9 cellular contexts compared by ENCODE assay signal in genomic region chr1:115828101-115829022, GRCh38. TPM values are rescaled to one million over a fixed set of nuclear protein-coding genes. Genes with fewer than 3 reads are reported as not detected.
A peak's percentile ranks its signal among the peaks of the same experiment; 100 is the strongest.
DNase-seq lines count a peak whose midpoint lies in the region; ATAC-seq and TF ChIP-seq lines count a peak whose summit lies in the region.
"Had no signal": no experiment of that assay in that cellular context is flagged by ENCODE, and none has a peak within 500 bp of the region (broad histone marks: within the 10 kb centered on the region; RNA-seq: fewer than 3 reads in every experiment).

No MANE protein-coding gene starts in this region.

- DNase-seq in T-helper 1 cell (no peak), amniotic epithelial cell (ENCODE audit: low read depth) (peak; percentile 83), sigmoid colon (peak; percentile 67), dedifferentiated amniotic fluid mesenchymal stem cell (ENCODE audit: extremely low spot score) (no peak), GM19240 (ENCODE audit: insufficient read length, low spot score) (no peak)
- DNase-seq: DND-41 had no signal

- H3K9me3 ChIP-seq in sigmoid colon = no peaks in the 10 kb centered on the region

- H3K9me3 Mint-ChIP-seq in T-helper 1 cell treated with Interleukin-12 subunit alpha and Interleukin-12 subunit beta and Interleukin-4 antibody, amounts not matched to agents 30 μg/mL and 1 μg/mL, for 36 hours = no peaks in the 10 kb centered on the region

- intact Hi-C loops in sigmoid colon (cut with DNase I) = no loop called here

- TF ChIP-seq EP300 in sigmoid colon (IDR thresholded peaks at IDR 0.05) = no peak

- TF ChIP-seq POLR2A in sigmoid colon (IDR thresholded peaks at IDR 0.05) = no peak

- no peaks in the 10 kb centered on the region for H3K36me3 Mint-ChIP-seq in T-helper 1 cell treated with Interleukin-12 subunit alpha and Interleukin-12 subunit beta and Interleukin-4 antibody, amounts not matched to agents 30 μg/mL and 1 μg/mL, for 36 hours (ENCODE audit: low read depth)

- no peaks in the 10 kb centered on the region for H3K36me3 ChIP-seq in sigmoid colon

- peak overlapping the region; percentile 36 to 74 (median 44) for H3K27ac ChIP-seq in sigmoid colon

- H3K4me1 Mint-ChIP-seq in T-helper 1 cell treated with Interleukin-12 subunit alpha and Interleukin-12 subunit beta and Interleukin-4 antibody, amounts not matched to agents 30 μg/mL and 1 μg/mL, for 36 hours (ENCODE audit: low read depth) = peaks cover 4% of the 10 kb centered on the region

- WGBS in sigmoid colon, 2 donors = 5 to 9% methylated on average over 80 of the region's 80 CpGs

- peaks cover 0 to 19% (median 14%) of the 10 kb centered on the region in 4 donors for H3K4me1 ChIP-seq in sigmoid colon

- peaks cover 66% of the 10 kb centered on the region for H3K27me3 Mint-ChIP-seq in T-helper 1 cell treated with Interleukin-12 subunit alpha and Interleukin-12 subunit beta and Interleukin-4 antibody, amounts not matched to agents 30 μg/mL and 1 μg/mL, for 36 hours (ENCODE audit: low read depth)

- no peaks in the 10 kb centered on the region for H3K27me3 ChIP-seq in sigmoid colon

- ATAC-seq in HG02610 (IDR thresholded peaks at IDR 0.05; ENCODE audit: unreplicated experiment) = no peak

- H3K4me3 ChIP-seq in iPS-11a (ENCODE audit: low read depth, low read length) (peak overlapping the region; percentile 65), sigmoid colon (peak overlapping the region; percentile 38 to 64 (median 52))

- peak overlapping the region; percentile 41 for H3K4me3 Mint-ChIP-seq in T-helper 1 cell treated with Interleukin-12 subunit alpha and Interleukin-12 subunit beta and Interleukin-4 antibody, amounts not matched to agents 30 μg/mL and 1 μg/mL, for 36 hours

- H3K27ac Mint-ChIP-seq in T-helper 1 cell treated with Interleukin-12 subunit alpha and Interleukin-12 subunit beta and Interleukin-4 antibody, amounts not matched to agents 30 μg/mL and 1 μg/mL, for 36 hours = no peak overlapping the region

- no peak for TF ChIP-seq CTCF in sigmoid colon (IDR thresholded peaks at IDR 0.05)

RNA-seq across cellular contexts. Expression of gene NHLH2, which starts 12.6 kb away (rescaled TPM):
- total RNA-seq in sigmoid colon = under 1 TPM in 1 of 4 donors, not detected in 3; 0.28 TPM
- polyA plus RNA-seq in sigmoid colon = not detected

RNA-seq across cellular contexts. Expression of gene CASQ2, which starts 59.8 kb away (rescaled TPM):
- 100 to 1,000 TPM in 3 of 4 donors, 10 to 100 TPM in 1; 58.3 to 160 (median 121) TPM for total RNA-seq in sigmoid colon
- 1 to 10 TPM in 2 of 3 donors, under 1 TPM in 1; 0.46 to 2.6 (median 1.8) TPM for polyA plus RNA-seq in sigmoid colon

Comparison
In these comparisons a context has a peak if more than half of its experiments do, and no peak if none do; other contexts are left out.
1. DNase-seq: peak in amniotic epithelial cell (single experiment) and sigmoid colon (single experiment); none in T-helper 1 cell (0 of 5), dedifferentiated amniotic fluid mesenchymal stem cell (single experiment) and GM19240 (single experiment).